21 cellular contexts compared by ENCODE assay signal in the genomic region with DNA sequence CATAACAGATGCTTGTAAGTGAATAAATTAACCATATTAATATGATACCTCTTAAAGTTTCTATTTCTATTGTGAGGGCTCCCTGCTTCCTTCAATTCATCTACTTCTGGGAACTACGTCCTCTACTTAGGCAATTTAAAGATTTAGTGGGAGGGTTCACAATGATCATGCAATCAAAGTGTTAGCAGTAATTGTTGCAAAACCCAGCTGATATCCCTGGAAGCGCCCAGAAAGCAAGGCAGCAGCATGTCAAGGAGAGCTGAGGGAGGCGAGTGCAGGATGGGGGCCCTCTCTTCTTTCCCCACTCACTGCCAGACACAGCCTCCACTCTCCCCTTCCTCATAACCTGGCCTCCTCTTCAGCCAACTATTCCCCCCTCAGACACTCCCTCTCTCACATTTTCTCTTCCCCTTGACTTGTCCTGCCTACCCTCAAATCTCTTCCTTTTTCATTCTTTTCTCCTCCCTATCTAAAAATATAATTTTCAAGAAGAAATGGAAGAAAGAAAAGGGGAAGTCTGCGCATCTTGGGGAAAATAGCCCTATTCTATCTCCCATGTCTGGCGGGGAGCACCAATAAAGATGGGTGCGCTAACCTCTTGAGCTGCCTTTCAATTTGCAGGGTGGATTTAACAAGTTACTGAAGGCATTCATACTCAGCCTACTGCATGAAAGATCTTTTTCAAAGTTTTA. TPM values are rescaled to one million over a fixed set of nuclear protein-coding genes. Genes with fewer than 3 reads are reported as not detected.
"Had no signal": no experiment of that assay in that cellular context is flagged by ENCODE, and none has a peak within 500 bp of the region (broad histone marks: within the 10 kb centered on the region; RNA-seq: fewer than 3 reads in every experiment).

No MANE protein-coding gene starts in this region.

- H3K27ac Mint-ChIP-seq: activated CD4-positive, alpha-beta T cell treated with anti-CD3 and anti-CD28 coated beads, Interleukin-2, amount 10 ng/mL, durations not matched to agents 7 days and 5 days; activated naive CD8-positive, alpha-beta T cell treated with anti-CD3 and anti-CD28 coated beads for 36 hours; natural killer cell treated with Interleukin-12 subunit alpha and Interleukin-12 subunit beta and Interleukin-15 and Interleukin-18, amount 100 ng/mL, for 72 hours; progenitor cell of endocrine pancreas had no signal

- H3K9me3 Mint-ChIP-seq: natural killer cell treated with Interleukin-12 subunit alpha and Interleukin-12 subunit beta and Interleukin-15 and Interleukin-18, amount 100 ng/mL, for 72 hours had no signal

- H3K4me1 ChIP-seq: suprapubic skin, upper lobe of left lung had no signal

- H3K4me3 Mint-ChIP-seq: activated CD4-positive, alpha-beta T cell treated with anti-CD3 and anti-CD28 coated beads, Interleukin-2, amount 10 ng/mL, durations not matched to agents 7 days and 5 days; activated naive CD8-positive, alpha-beta T cell treated with anti-CD3 and anti-CD28 coated beads for 36 hours; natural killer cell treated with Interleukin-12 subunit alpha and Interleukin-12 subunit beta and Interleukin-15 and Interleukin-18, amount 100 ng/mL, for 72 hours had no signal

- H3K4me3 ChIP-seq: dorsolateral prefrontal cortex, left ventricle myocardium inferior, right atrium auricular region, skin epidermis, suprapubic skin, upper lobe of left lung had no signal

- ATAC-seq: natural killer cell treated with Interleukin-12 subunit alpha and Interleukin-12 subunit beta and Interleukin-15 and Interleukin-18, amount 100 ng/mL, for 72 hours; stimulated activated naive CD8-positive, alpha-beta T cell treated with anti-CD3 and anti-CD28 coated beads, Interleukin-15, Interleukin-2, amounts not matched to agents 100 U/mL and 50 U/mL, for 24 hours had no signal

- H3K36me3 ChIP-seq: left ventricle myocardium inferior, right atrium auricular region, suprapubic skin, upper lobe of left lung had no signal

- H3K27me3 ChIP-seq: dorsolateral prefrontal cortex, right atrium auricular region, suprapubic skin, upper lobe of left lung had no signal

- FAIRE-seq: bronchial epithelial cell, kidney had no signal

- DNase-seq: activated CD4-positive, alpha-beta T cell treated with anti-CD3 and anti-CD28 coated beads, Interleukin-2, amount 10 ng/mL, durations not matched to agents 7 days and 5 days; activated CD4-positive, CD25-positive, alpha-beta regulatory T cell; activated CD8-positive, alpha-beta memory T cell treated with anti-CD3 and anti-CD28 coated beads for 24 hours; activated gamma-delta T cell treated with Interleukin-2 at 50 U/mL for 16 hours; activated naive CD8-positive, alpha-beta T cell treated with anti-CD3 and anti-CD28 coated beads for 36 hours; anterior cingulate cortex; dorsolateral prefrontal cortex; kidney; left ventricle myocardium inferior; occipital lobe; stimulated activated CD4-positive, alpha-beta T cell treated with anti-CD3 and anti-CD28 coated beads, Interleukin-4, amount 100 ng/mL, for 24 hours; stimulated activated CD8-positive, alpha-beta memory T cell treated with anti-CD3 and anti-CD28 coated beads, Interleukin-4, amount 100 ng/mL, for 48 hours; stimulated activated naive CD8-positive, alpha-beta T cell treated with anti-CD3 and anti-CD28 coated beads, Interleukin-15, Interleukin-2, amounts not matched to agents 100 U/mL and 50 U/mL, for 24 hours; upper lobe of left lung had no signal

- H3K27ac ChIP-seq: dorsolateral prefrontal cortex, left ventricle myocardium inferior, right atrium auricular region, skin epidermis, suprapubic skin, upper lobe of left lung had no signal

- H3K27me3 Mint-ChIP-seq: progenitor cell of endocrine pancreas had no signal

RNA-seq across cellular contexts. Expression of a gene that starts 6.6 kb away (rescaled TPM):
- total RNA-seq: activated CD4-positive, alpha-beta T cell treated with anti-CD3 and anti-CD28 coated beads, Interleukin-2, amount 10 ng/mL, durations not matched to agents 7 days and 5 days; activated naive CD8-positive, alpha-beta T cell treated with anti-CD3 and anti-CD28 coated beads for 36 hours; bronchial epithelial cell; kidney; left ventricle myocardium inferior; natural killer cell treated with Interleukin-12 subunit alpha and Interleukin-12 subunit beta and Interleukin-15 and Interleukin-18, amount 100 ng/mL, for 72 hours; occipital lobe; progenitor cell of endocrine pancreas; right atrium auricular region; suprapubic skin; T-helper 2 cell treated with Interferon-gamma antibody and Interleukin-4, amounts not matched to agents 100 ng/mL and 5 ng/mL, for 36 hours had no signal
